Comparison of ENCODE assay signal across 8 cellular contexts in the genomic region with DNA sequence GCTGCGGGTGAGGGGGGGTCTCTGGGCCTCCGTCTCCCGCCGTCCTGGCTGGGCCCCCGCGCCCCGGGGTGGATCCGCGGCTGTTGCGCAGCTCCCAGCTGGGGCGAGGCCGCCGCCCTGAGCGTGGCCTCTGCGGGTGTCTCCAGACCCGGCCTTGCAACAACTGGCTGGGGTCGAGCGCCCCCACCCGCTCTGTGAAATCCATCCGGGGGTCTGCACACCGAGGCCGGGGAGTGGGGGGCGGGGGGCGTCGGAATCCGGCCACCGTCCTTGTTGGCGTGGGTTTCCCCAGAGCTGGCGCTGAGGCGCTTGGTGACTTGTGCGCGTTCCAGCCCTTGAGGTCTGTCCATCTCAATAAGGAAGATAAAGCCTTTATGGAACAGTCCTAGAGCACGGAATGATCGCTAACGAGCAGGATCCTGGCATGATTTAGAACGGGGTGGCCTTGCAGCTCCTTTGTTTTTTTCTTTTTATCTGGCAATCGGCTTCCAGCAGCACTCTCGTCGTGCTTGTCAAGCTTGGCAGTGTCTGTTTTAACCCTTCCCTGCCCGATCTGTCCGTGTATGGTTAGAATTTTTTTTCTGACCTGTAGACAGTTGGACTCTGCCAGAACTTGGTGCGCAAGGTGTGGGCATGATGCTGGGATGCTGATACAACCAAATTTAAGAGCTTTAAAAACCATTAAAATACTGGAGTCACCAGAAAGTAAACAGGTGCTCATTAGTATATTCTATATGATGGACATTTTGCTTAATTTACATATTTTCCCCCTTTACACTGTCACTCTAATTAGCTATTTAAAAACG. TPM values are rescaled to one million over a fixed set of nuclear protein-coding genes. Genes with fewer than 3 reads are reported as not detected.
DNase-seq lines count a peak whose midpoint lies in the region; ATAC-seq, FAIRE-seq and TF ChIP-seq lines count a peak whose summit lies in the region.

No MANE protein-coding gene starts in this region.

- CTCF ChIA-PET in A549 (lab: Yijun Ruan, JAX) (interaction anchor here (0.6 to 9.2 kb wide), 21 partner anchors 10 to 426 kb away, joined by 3 to 108 read pairs (median 9); a partner anchor contains a TSS), GM10248 (lab: Yijun Ruan, JAX) (interaction anchor here (0.9 to 2.5 kb wide), 18 partner anchors 9 to 428 kb away, joined by 3 to 14 read pairs (median 4); a partner anchor contains a TSS), endothelial cell of umbilical vein (lab: Charles Lee) (interaction anchor here (0.9 to 3.1 kb wide), 18 partner anchors 9 to 112 kb away, joined by 3 to 42 read pairs (median 7); a partner anchor contains a TSS)

- H3K36me3 ChIP-seq in endothelial cell of umbilical vein (ENCODE audit: control insufficient read depth in 2 of 2, extremely low read depth in 1 of 2, insufficient read depth in 2 of 2, low read length in 2 of 2) (no peaks in the 10 kb centered on the region), mesenchymal stem cell (ENCODE audit: control insufficient read depth in 1 of 2, insufficient read depth in 2 of 2, low read depth in 1 of 2, low read length in 2 of 2) (peaks cover 0 to 8% of the 10 kb centered on the region in 2 experiments), thoracic aorta (no peaks in the 10 kb centered on the region)

- peak overlapping the region; percentile 94 to 97 for H3K4ac ChIP-seq in mesenchymal stem cell (ENCODE audit: low read depth in 1 of 2, low read length in 2 of 2)

- DNase-seq in A549 (ENCODE audit: low read depth in 1 of 2, low spot score in 1 of 2) (peak in 1 of 2 experiments; percentile 77), GM10248 (ENCODE audit: extremely low spot score) (peak; percentile 51), NCI-H128 (lab: John Stamatoyannopoulos, UW; ENCODE audit: unreplicated experiment) (peak; percentile 37), endothelial cell of umbilical vein (ENCODE audit: low read depth, low spot score) (peak; percentile 69), mesenchymal stem cell (peak; percentile 67), thoracic aorta (ENCODE audit: low spot score) (no peak)

- WGBS in A549 (ENCODE audit: missing lambda C conversion rate) = 1% methylated on average over 23 of the region's 43 CpGs
- under 1% methylated on average over 42 of the region's 43 CpGs for WGBS in mesenchymal stem cell

- H3K79me1 ChIP-seq in mesenchymal stem cell (replicated peaks; ENCODE audit: low read length, poor library complexity, severe bottlenecking) = peaks cover 3% of the 10 kb centered on the region

- peak overlapping the region; percentile 87 for H3K9ac ChIP-seq in endothelial cell of umbilical vein (replicated peaks; ENCODE audit: extremely low read depth, insufficient read depth, low read length)
- peak overlapping the region; percentile 96 for H3K9ac ChIP-seq in mesenchymal stem cell (ENCODE audit: low read length)

- H3K27ac ChIP-seq in A549 = peak overlapping the region; percentile 91 to 96
- peak overlapping the region; percentile 80 for H3K27ac ChIP-seq in endothelial cell of umbilical vein (ENCODE audit: insufficient read depth, low read depth, low read length)
- peak overlapping the region; percentile 78 for H3K27ac ChIP-seq in mesenchymal stem cell (ENCODE audit: low read length, poor library complexity, severe bottlenecking)
- H3K27ac ChIP-seq in thoracic aorta = peak overlapping the region; percentile 96 to 100

- peak overlapping the region; percentile 69 for H4K8ac ChIP-seq in mesenchymal stem cell (ENCODE audit: low read length)

- H3K4me3 ChIP-seq in A549 (peak overlapping the region; percentile 87), WI38 (ENCODE audit: low read depth, low read length) (peak overlapping the region; percentile 91), endothelial cell of umbilical vein (replicated peaks in 1 of 3; ENCODE audit: insufficient read depth in 1 of 3, low read depth in 1 of 3, low read length in 3 of 3) (peak overlapping the region; percentile 84 to 92 (median 88)), mesenchymal stem cell (ENCODE audit: insufficient read depth in 1 of 2, low read depth in 1 of 2, low read length in 2 of 2) (peak overlapping the region; percentile 93 to 95), thoracic aorta (peak overlapping the region; percentile 75)

- peak overlapping the region; percentile 93 for H2BK15ac ChIP-seq in mesenchymal stem cell (ENCODE audit: low read depth, poor library complexity, severe bottlenecking)

- FAIRE-seq in A549 (lab: Jason Lieb, UNC) (no peak), endothelial cell of umbilical vein (lab: Jason Lieb, UNC) (peak; percentile 69)

- H2AFZ ChIP-seq in endothelial cell of umbilical vein (ENCODE audit: low read depth, low read length) = peak overlapping the region; percentile 41
- peak overlapping the region; percentile 54 for H2AFZ ChIP-seq in mesenchymal stem cell (ENCODE audit: low read depth, low read length)

- ATAC-seq in A549 (peak; percentile 45 to 51), HG02759 (IDR thresholded peaks at IDR 0.05; ENCODE audit: unreplicated experiment) (peak; percentile 44), thoracic aorta (ENCODE audit: insufficient number of reproducible peaks, low FRiP score, low read depth) (peak; percentile 8)

- H2AK5ac ChIP-seq in mesenchymal stem cell (ENCODE audit: low read length, severe bottlenecking) = no peak overlapping the region

- peak overlapping the region; percentile 60 to 66 for H3K23ac ChIP-seq in mesenchymal stem cell (ENCODE audit: low read length in 2 of 2)

- TF ChIP-seq POLR2A in A549 (IDR thresholded peaks at IDR 0.05; ENCODE audit: low read length) (no peak), endothelial cell of umbilical vein (IDR thresholded peaks at IDR 0.05; ENCODE audit: low read depth, low read length) (no peak)

- TF ChIP-seq CTCF in A549 (IDR thresholded peaks at IDR 0.05) (peak; percentile 39; the same call in 2 of the 3 replicates), GM10248 (IDR thresholded peaks at IDR 0.05; ENCODE audit: control extremely low read depth, extremely low read depth, low read depth, missing control alignments) (peak; percentile 13), WI38 (IDR thresholded peaks at IDR 0.05; ENCODE audit: low read depth, low read length) (no peak), endothelial cell of umbilical vein (IDR thresholded peaks at IDR 0.05; ENCODE audit: extremely low read depth in 1 of 2, insufficient read depth in 1 of 2, low read depth in 1 of 2, low read length in 2 of 2) (no peak), thoracic aorta (IDR thresholded peaks at IDR 0.05) (no peak)

- TF ChIP-seq RAD21 in A549 (conservative IDR thresholded peaks at IDR 0.05 in 1 of 2, IDR thresholded peaks at IDR 0.05 in 1 of 2) = peak; percentile 19 to 42; a peak in 4 of 5 replicates

- H3K9me3 ChIP-seq in A549 = peaks cover 4% of the 10 kb centered on the region; the same call in 1 of the 3 replicates
- no peaks in the 10 kb centered on the region for H3K9me3 ChIP-seq in endothelial cell of umbilical vein (replicated peaks; ENCODE audit: control insufficient read depth, insufficient read depth, low read length)
- H3K9me3 ChIP-seq in mesenchymal stem cell (ENCODE audit: control insufficient read depth, low read length) = no peaks in the 10 kb centered on the region
- no peaks in the 10 kb centered on the region for H3K9me3 ChIP-seq in thoracic aorta

- BruUV-seq in endothelial cell of umbilical vein (replicated peaks; lab: Mats Ljungman, UMichigan) = no TSS peak

- dilution Hi-C loops in endothelial cell of umbilical vein (cut with MboI; ENCODE audit: extremely low pct_ligation_motif_present, low sequenced_read_pairs) = no loop called here

- peak overlapping the region; percentile 90 for H4K91ac ChIP-seq in mesenchymal stem cell (ENCODE audit: low read length)

- no peak for TF ChIP-seq EP300 in A549 (IDR thresholded peaks at IDR 0.05)

- H3K4me1 ChIP-seq in A549 (peaks cover 51% of the 10 kb centered on the region), endothelial cell of umbilical vein (ENCODE audit: control insufficient read depth, extremely low read depth, insufficient read depth, low read length) (peaks cover 23% of the 10 kb centered on the region), mesenchymal stem cell (ENCODE audit: control insufficient read depth, insufficient read depth, low read depth, low read length) (peaks cover 4% of the 10 kb centered on the region), thoracic aorta (ENCODE audit: control insufficient read depth in 1 of 2, low read depth in 2 of 2) (peaks cover 13 to 48% of the 10 kb centered on the region in 2 donors)

- H3K27me3 ChIP-seq in endothelial cell of umbilical vein (ENCODE audit: control insufficient read depth in 2 of 2, insufficient read depth in 2 of 2, low read length in 2 of 2) = no peaks in the 10 kb centered on the region
- no peaks in the 10 kb centered on the region for H3K27me3 ChIP-seq in mesenchymal stem cell (ENCODE audit: control insufficient read depth in 1 of 2, insufficient read depth in 1 of 2, low read length in 2 of 2)
- H3K27me3 ChIP-seq in thoracic aorta (replicated peaks; ENCODE audit: insufficient read depth) = no peaks in the 10 kb centered on the region

- H3K4me2 ChIP-seq in A549 = peak overlapping the region; percentile 78
- peak overlapping the region; percentile 94 for H3K4me2 ChIP-seq in endothelial cell of umbilical vein (ENCODE audit: insufficient read depth, low read length)
- peak overlapping the region; percentile 64 for H3K4me2 ChIP-seq in mesenchymal stem cell (ENCODE audit: low read length, poor library complexity, severe bottlenecking)

- H3K79me2 ChIP-seq in endothelial cell of umbilical vein (ENCODE audit: control insufficient read depth, insufficient read depth, low read length) = peaks cover 54% of the 10 kb centered on the region

- intact Hi-C loops in endothelial cell of umbilical vein (cut with micrococcal nuclease) = loop anchor here (1.0 to 2.0 kb wide), 3 partner anchors 66 to 401 kb away; a partner anchor contains a TSS

- H2BK12ac ChIP-seq in mesenchymal stem cell (ENCODE audit: low read length in 2 of 2) = peak overlapping the region in 1 of 2 experiments; percentile 45

- H3K18ac ChIP-seq in mesenchymal stem cell (ENCODE audit: low read depth in 1 of 2, low read length in 2 of 2) = peak overlapping the region; percentile 99

- no peaks in the 10 kb centered on the region for H3K9me1 ChIP-seq in endothelial cell of umbilical vein (replicated peaks; ENCODE audit: control insufficient read depth, extremely low read depth, insufficient read depth, low read length)

- peak overlapping the region; percentile 96 for H2BK5ac ChIP-seq in mesenchymal stem cell (ENCODE audit: low read depth, low read length, poor library complexity, severe bottlenecking)

- no peaks in the 10 kb centered on the region for H4K20me1 ChIP-seq in endothelial cell of umbilical vein (replicated peaks; ENCODE audit: control insufficient read depth, extremely low read depth, insufficient read depth, low read length)

- POLR2A ChIA-PET in A549 (lab: Yijun Ruan, JAX) (interaction anchor here (0.6 to 3.5 kb wide), 21 partner anchors 10 to 398 kb away, joined by 3 to 127 read pairs (median 6); a partner anchor contains a TSS), GM10248 (lab: Yijun Ruan, JAX) (interaction anchor here (0.5 to 0.7 kb wide), 3 partner anchors 373 to 1336 kb away, joined by 3 to 4 read pairs (median 3); no protein-coding TSS in a partner anchor), endothelial cell of umbilical vein (lab: Charles Lee) (interaction anchor here (0.7 to 2.0 kb wide), 9 partner anchors 9 to 41 kb away, joined by 3 to 22 read pairs (median 5); a partner anchor contains a TSS)

- H2BK120ac ChIP-seq in mesenchymal stem cell (ENCODE audit: low read depth, low read length) = peak overlapping the region; percentile 71

- H3K14ac ChIP-seq in mesenchymal stem cell (ENCODE audit: low read length in 2 of 2) = peak overlapping the region; percentile 92 to 94

RNA-seq across cellular contexts. Expression of a gene that starts 0.7 kb away (rescaled TPM):
- polyA plus RNA-seq in A549 (2011; rRNA removed) (425 and 544 TPM in 2 replicates), A549 (2017; fragmentation: RNase III; extraction: RNeasy Plus Mini Kit Qiagen cat#74134 plus additional on column Dnase treatment) (1,014 to 1,239 TPM (median 1,131 TPM) in 3 replicates), endothelial cell of umbilical vein (46.8 and 66.1 TPM in 2 replicates)
- 291 and 367 TPM in 2 replicates for polyA plus RNA-seq in A549 (2012; cell fraction: cytosol; rRNA removed)
- polyA plus RNA-seq in A549 (2012; cell fraction: nucleus; rRNA removed) = 69.9 and 92.9 TPM in 2 replicates
- polyA minus RNA-seq in A549 (2011; rRNA and poly(A)+ RNA removed) = 40.0 and 44.5 TPM in 2 replicates
- total RNA-seq in endothelial cell of umbilical vein (300 and 307 TPM in 2 replicates), thoracic aorta (1,000 to 10,000 TPM; 1,342 to 1,977 TPM)
- 172 and 181 TPM in 2 replicates for polyA plus RNA-seq in endothelial cell of umbilical vein (2011; cell fraction: cytosol; rRNA removed)
- polyA plus RNA-seq in endothelial cell of umbilical vein (2011; cell fraction: nucleus; rRNA removed) = 71.7 and 84.7 TPM in 2 replicates
- polyA plus RNA-seq in endothelial cell of umbilical vein (2012) = 369 and 386 TPM in 2 replicates
- 13.6 and 16.7 TPM in 2 replicates for polyA minus RNA-seq in endothelial cell of umbilical vein
- polyA minus RNA-seq in endothelial cell of umbilical vein (2011; cell fraction: cytosol; rRNA and poly(A)+ RNA removed) = 32.0 TPM
- 18.4 and 19.8 TPM in 2 replicates for polyA minus RNA-seq in endothelial cell of umbilical vein (2011; cell fraction: nucleus; rRNA and poly(A)+ RNA removed)
- 931 TPM for polyA plus RNA-seq in mesenchymal stem cell (2013, experiment 1 of 2)
- polyA plus RNA-seq in mesenchymal stem cell (2013, experiment 2 of 2) = 914 TPM

RNA-seq across cellular contexts. Expression of a gene that starts 39.4 kb away (rescaled TPM):
- 6.1 and 7.2 TPM in 2 replicates for polyA plus RNA-seq in A549 (2011; rRNA removed)
- polyA plus RNA-seq in A549 (2012; cell fraction: cytosol; rRNA removed) = 2.7 and 2.9 TPM in 2 replicates
- 2.1 and 2.6 TPM in 2 replicates for polyA plus RNA-seq in A549 (2012; cell fraction: nucleus; rRNA removed)
- 5.8 to 8.6 TPM (median 8.3 TPM) in 3 replicates for polyA plus RNA-seq in A549 (2017; fragmentation: RNase III; extraction: RNeasy Plus Mini Kit Qiagen cat#74134 plus additional on column Dnase treatment)
- polyA minus RNA-seq in A549 (2011; rRNA and poly(A)+ RNA removed) = 3.6 and 3.7 TPM in 2 replicates
- total RNA-seq in endothelial cell of umbilical vein = 3.7 and 5.2 TPM in 2 replicates
- 2.5 and 3.1 TPM in 2 replicates for polyA plus RNA-seq in endothelial cell of umbilical vein
- 4.1 and 4.5 TPM in 2 replicates for polyA plus RNA-seq in endothelial cell of umbilical vein (2011; cell fraction: cytosol; rRNA removed)
- polyA plus RNA-seq in endothelial cell of umbilical vein (2011; cell fraction: nucleus; rRNA removed) = 4.0 and 4.6 TPM in 2 replicates
- polyA plus RNA-seq in endothelial cell of umbilical vein (2012) = 3.9 and 4.4 TPM in 2 replicates
- 2.9 and 3.3 TPM in 2 replicates for polyA minus RNA-seq in endothelial cell of umbilical vein
- 1.4 TPM for polyA minus RNA-seq in endothelial cell of umbilical vein (2011; cell fraction: cytosol; rRNA and poly(A)+ RNA removed)
- 1.2 and 1.5 TPM in 2 replicates for polyA minus RNA-seq in endothelial cell of umbilical vein (2011; cell fraction: nucleus; rRNA and poly(A)+ RNA removed)
- 6.3 TPM for polyA plus RNA-seq in mesenchymal stem cell (2013, experiment 1 of 2)
- polyA plus RNA-seq in mesenchymal stem cell (2013, experiment 2 of 2) = 6.0 TPM
- 1 to 10 TPM; 2.4 to 3.0 TPM for total RNA-seq in thoracic aorta

Comparison
In these comparisons a context has a peak if more than half of its experiments do, and no peak if none do; other contexts are left out.
1. CTCF ChIP-seq: peak in A549 (single experiment) and GM10248 (single experiment); none in WI38 (single experiment), endothelial cell of umbilical vein (0 of 2) and thoracic aorta (single experiment).
2. Peak in every context shown above with its lines, with median percentiles within 50 percentile points of each other: ATAC-seq, H3K27ac ChIP-seq, H3K4me2 ChIP-seq and H3K4me3 ChIP-seq.